Comparison of ENCODE assay signal across 8 cellular contexts in the genomic region with DNA sequence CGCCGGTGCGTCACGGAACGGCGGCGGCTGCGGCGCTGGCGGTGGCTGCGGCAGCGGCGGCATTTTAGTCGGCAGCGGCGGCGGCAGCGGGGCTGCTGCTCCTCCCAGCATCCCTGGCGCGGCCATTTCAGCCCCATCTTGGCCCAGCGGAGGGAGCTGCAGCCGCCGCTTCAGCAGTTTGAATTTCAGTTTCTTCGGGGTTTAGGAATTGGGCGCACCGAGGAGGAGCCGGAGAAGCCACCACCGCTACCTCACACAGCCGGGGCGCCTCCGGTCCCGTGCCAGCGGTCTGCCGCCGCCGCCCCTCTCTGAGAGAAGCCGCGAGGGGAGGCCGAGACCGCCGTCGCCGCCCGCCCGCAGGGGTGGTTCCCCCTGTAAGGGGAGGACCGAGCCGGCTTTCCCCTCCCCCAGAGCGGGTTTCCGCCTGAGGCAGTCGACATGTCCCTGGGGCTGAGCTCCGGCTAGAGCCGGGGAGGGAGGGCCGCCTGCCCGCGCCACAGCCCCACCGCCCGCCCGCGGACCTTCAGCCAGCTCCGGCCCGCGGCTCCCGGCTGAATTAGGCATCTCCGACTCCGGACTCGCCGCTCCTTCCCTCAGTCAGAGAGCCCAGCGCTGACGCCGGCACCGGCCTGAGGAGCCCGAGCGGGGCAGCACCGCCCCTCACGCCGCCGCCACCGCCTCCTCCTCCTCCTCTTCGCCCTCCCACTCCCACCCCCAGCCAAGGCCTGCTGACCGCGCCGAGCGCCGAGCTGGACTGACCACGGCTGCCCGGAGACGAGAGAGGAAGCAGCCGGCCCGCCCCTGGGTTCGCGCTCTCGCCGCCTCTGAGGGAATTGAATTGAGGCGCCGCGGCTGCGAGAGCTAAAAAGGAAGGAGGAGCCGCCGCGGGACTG.
A peak's percentile ranks its signal among the peaks of the same experiment; 100 is the strongest.
DNase-seq lines count a peak whose midpoint lies in the region; ATAC-seq and TF ChIP-seq lines count a peak whose summit lies in the region.

A gene (plus strand): TSS at position 67 of the 893 bp plus-strand sequence. CDS start 1,053 bp downstream, outside the sequence.

- peak within 1 kb of the TSS; percentile 93 for H3K4me3 ChIP-seq in fibroblast of pulmonary artery (replicated peaks; ENCODE audit: low read depth, low read length)

- DNase-seq in ELF-1 (ENCODE audit: low read depth, low spot score) = peak; percentile 97
- peak; percentile 91 for DNase-seq in RWPE1 (ENCODE audit: low spot score)
- peak; percentile 95 for DNase-seq in activated T-helper 9 cell treated with anti-CD3 and anti-CD28 coated beads, Interleukin-2, amount 50 U/mL, for 16 hours (ENCODE audit: low read depth)
- DNase-seq in fibroblast of pulmonary artery (ENCODE audit: low read depth) = peak; percentile 95
- peak; percentile 99 for DNase-seq in nephron progenitor cell
- DNase-seq in stimulated activated naive CD8-positive, alpha-beta T cell treated with anti-CD3 and anti-CD28 coated beads, Interleukin-15, amount 100 ng/mL, for 72 hours = peak; percentile 94 to 95

- POLR2A ChIA-PET in RWPE1 (lab: Yijun Ruan, JAX; ENCODE audit: low non-redundant PET) = interaction anchor here (0.5 to 1.5 kb wide), 4 partner anchors 31 to 992 kb away, joined by 5 to 7 read pairs (median 6); no protein-coding TSS in a partner anchor

- peak within 1 kb of the TSS; percentile 91 for H3K4me3 Mint-ChIP-seq in nephron progenitor cell
- H3K4me3 Mint-ChIP-seq in stimulated activated naive CD8-positive, alpha-beta T cell treated with anti-CD3 and anti-CD28 coated beads, Interleukin-15, amount 100 ng/mL, for 72 hours = peak within 1 kb of the TSS; percentile 79 to 82

- peak within 1 kb of the TSS; percentile 99 for H3K27ac Mint-ChIP-seq in nephron progenitor cell
- H3K27ac Mint-ChIP-seq in stimulated activated naive CD8-positive, alpha-beta T cell treated with anti-CD3 and anti-CD28 coated beads, Interleukin-15, amount 100 ng/mL, for 72 hours = peak within 1 kb of the TSS; percentile 94 to 95

- CTCF ChIA-PET in RWPE1 (lab: Yijun Ruan, JAX) = interaction anchor here (0.6 to 2.9 kb wide), 9 partner anchors 12 to 176 kb away, joined by 3 to 22 read pairs (median 4); no protein-coding TSS in a partner anchor

- H3K36me3 ChIP-seq in KOPT-K1 (ENCODE audit: insufficient read depth, low read length) = 0 out of 2 replicates have a peak, but pooled peaks cover 7% of the 10 kb centered on the region

- ATAC-seq in GM21825 (IDR thresholded peaks at IDR 0.05; ENCODE audit: unreplicated experiment) = peak; percentile 56
- peak; percentile 81 for ATAC-seq in stimulated activated naive CD8-positive, alpha-beta T cell treated with anti-CD3 and anti-CD28 coated beads, Interleukin-15, amount 100 ng/mL, for 72 hours

- TF ChIP-seq CTCF in RWPE1 (conservative IDR thresholded peaks at IDR 0.05; ENCODE audit: low read depth) = peak; percentile 20; the same call in 1 of the 2 replicates
- no peak for TF ChIP-seq CTCF in fibroblast of pulmonary artery (IDR thresholded peaks at IDR 0.05; ENCODE audit: low read length, missing control alignments)
- TF ChIP-seq CTCF in nephron progenitor cell (IDR thresholded peaks at IDR 0.05) = no peak

- H3K9me3 Mint-ChIP-seq in nephron progenitor cell = no peaks in the 10 kb centered on the region
- no peaks in the 10 kb centered on the region for H3K9me3 Mint-ChIP-seq in stimulated activated naive CD8-positive, alpha-beta T cell treated with anti-CD3 and anti-CD28 coated beads, Interleukin-15, amount 100 ng/mL, for 72 hours

- peak within 1 kb of the TSS; percentile 91 for H3K27ac ChIP-seq in KOPT-K1 (ENCODE audit: low read depth, low read length, poor library complexity, severe bottlenecking)
- H3K27ac ChIP-seq in RWPE1 = peak within 1 kb of the TSS; percentile 100

- peaks cover 40% of the 10 kb centered on the region for H3K4me1 Mint-ChIP-seq in nephron progenitor cell
- H3K4me1 Mint-ChIP-seq in stimulated activated naive CD8-positive, alpha-beta T cell treated with anti-CD3 and anti-CD28 coated beads, Interleukin-15, amount 100 ng/mL, for 72 hours = peaks cover 7% of the 10 kb centered on the region

- H3K27me3 Mint-ChIP-seq in nephron progenitor cell (ENCODE audit: low read depth, poor library complexity) = peaks cover 5% of the 10 kb centered on the region
- H3K27me3 Mint-ChIP-seq in stimulated activated naive CD8-positive, alpha-beta T cell treated with anti-CD3 and anti-CD28 coated beads, Interleukin-15, amount 100 ng/mL, for 72 hours = no peaks in the 10 kb centered on the region

- no peaks in the 10 kb centered on the region for H3K9me3 ChIP-seq in KOPT-K1 (ENCODE audit: insufficient read depth, low read length, poor library complexity, severe bottlenecking)

- peaks cover 13% of the 10 kb centered on the region for H3K36me3 Mint-ChIP-seq in nephron progenitor cell (ENCODE audit: low read depth)

Comparison
In these comparisons a context has a peak if more than half of its experiments do, and no peak if none do; other contexts are left out.
1. Peak in every context shown above with its lines: DNase-seq, ATAC-seq, H3K4me3 ChIP-seq and H3K27ac ChIP-seq.